ENCODE assay signal across 1 cellular context in the genomic region with DNA sequence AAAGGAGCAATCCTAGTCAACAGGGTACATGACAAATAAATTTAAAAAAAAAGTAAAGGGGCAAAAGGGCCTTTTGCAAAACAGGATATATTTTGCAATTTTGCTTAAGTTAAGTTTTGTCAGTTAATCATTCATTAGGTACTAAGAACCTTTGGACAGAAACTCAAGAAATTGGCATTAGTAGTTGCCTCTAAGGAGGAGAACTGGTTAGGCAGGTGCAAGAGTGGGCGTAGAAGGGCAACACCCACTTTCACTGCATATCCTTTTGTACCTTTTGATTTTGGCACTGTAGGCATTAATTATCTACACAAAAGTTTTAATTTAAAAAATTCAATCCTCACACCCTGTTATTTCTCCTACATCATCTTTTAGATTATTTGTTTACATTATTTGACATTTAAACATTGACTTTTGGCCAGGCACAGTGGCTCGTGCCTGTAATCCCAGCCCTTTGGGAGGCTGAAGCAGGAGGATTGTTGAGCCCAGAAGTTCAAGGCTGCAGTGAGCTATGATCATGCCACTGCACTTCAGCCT.
TF ChIP-seq lines count a peak whose summit lies in the region.

No MANE protein-coding gene starts in this region.

TF ChIP-seq in HepG2, 621 proteins besides CTCF, POLR2A, EP300 and RAD21 (continued from another document and continues in another):
- TF ChIP-seq, protein P1, sequence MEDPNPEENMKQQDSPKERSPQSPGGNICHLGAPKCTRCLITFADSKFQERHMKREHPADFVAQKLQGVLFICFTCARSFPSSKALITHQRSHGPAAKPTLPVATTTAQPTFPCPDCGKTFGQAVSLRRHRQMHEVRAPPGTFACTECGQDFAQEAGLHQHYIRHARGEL (CRISPR knock-in tag; IDR thresholded peaks at IDR 0.05) = no peak
- TF ChIP-seq ZSCAN30 (CRISPR knock-in tag; IDR thresholded peaks at IDR 0.05) = no peak
- TF ChIP-seq ATF7 (IDR thresholded peaks at IDR 0.05) = no peak
- no peak for TF ChIP-seq ATF7 (CRISPR knock-in tag; IDR thresholded peaks at IDR 0.05)
- TF ChIP-seq, protein P2, sequence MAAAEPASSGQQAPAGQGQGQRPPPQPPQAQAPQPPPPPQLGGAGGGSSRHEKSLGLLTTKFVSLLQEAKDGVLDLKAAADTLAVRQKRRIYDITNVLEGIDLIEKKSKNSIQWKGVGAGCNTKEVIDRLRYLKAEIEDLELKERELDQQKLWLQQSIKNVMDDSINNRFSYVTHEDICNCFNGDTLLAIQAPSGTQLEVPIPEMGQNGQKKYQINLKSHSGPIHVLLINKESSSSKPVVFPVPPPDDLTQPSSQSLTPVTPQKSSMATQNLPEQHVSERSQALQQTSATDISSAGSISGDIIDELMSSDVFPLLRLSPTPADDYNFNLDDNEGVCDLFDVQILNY (CRISPR knock-in tag; conservative IDR thresholded peaks at IDR 0.05) = no peak
- no peak for TF ChIP-seq ZNF607 (CRISPR knock-in tag; IDR thresholded peaks at IDR 0.05; ENCODE audit: borderline replicate concordance)
- TF ChIP-seq KLF13 (CRISPR knock-in tag; IDR thresholded peaks at IDR 0.05) = no peak
- TF ChIP-seq, protein P3, sequence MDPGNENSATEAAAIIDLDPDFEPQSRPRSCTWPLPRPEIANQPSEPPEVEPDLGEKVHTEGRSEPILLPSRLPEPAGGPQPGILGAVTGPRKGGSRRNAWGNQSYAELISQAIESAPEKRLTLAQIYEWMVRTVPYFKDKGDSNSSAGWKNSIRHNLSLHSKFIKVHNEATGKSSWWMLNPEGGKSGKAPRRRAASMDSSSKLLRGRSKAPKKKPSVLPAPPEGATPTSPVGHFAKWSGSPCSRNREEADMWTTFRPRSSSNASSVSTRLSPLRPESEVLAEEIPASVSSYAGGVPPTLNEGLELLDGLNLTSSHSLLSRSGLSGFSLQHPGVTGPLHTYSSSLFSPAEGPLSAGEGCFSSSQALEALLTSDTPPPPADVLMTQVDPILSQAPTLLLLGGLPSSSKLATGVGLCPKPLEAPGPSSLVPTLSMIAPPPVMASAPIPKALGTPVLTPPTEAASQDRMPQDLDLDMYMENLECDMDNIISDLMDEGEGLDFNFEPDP (CRISPR knock-in tag; conservative IDR thresholded peaks at IDR 0.05) = no peak
- peak; percentile 56 for TF ChIP-seq NCOA2 (CRISPR knock-in tag; IDR thresholded peaks at IDR 0.05)
- TF ChIP-seq SIX4 (CRISPR knock-in tag; IDR thresholded peaks at IDR 0.05) = no peak
- TF ChIP-seq HNRNPUL1 (IDR thresholded peaks at IDR 0.05; ENCODE audit: low read depth, low read length) = peak; percentile 72
- TF ChIP-seq ZBTB7B (CRISPR knock-in tag; IDR thresholded peaks at IDR 0.05) = 0 out of 2 replicates have a peak, but pooled peaks have one; percentile 41
- no peak for TF ChIP-seq ISX (CRISPR knock-in tag; conservative IDR thresholded peaks at IDR 0.05)
- no peak for TF ChIP-seq PLRG1 (conservative IDR thresholded peaks at IDR 0.05)
- TF ChIP-seq, protein P4, sequence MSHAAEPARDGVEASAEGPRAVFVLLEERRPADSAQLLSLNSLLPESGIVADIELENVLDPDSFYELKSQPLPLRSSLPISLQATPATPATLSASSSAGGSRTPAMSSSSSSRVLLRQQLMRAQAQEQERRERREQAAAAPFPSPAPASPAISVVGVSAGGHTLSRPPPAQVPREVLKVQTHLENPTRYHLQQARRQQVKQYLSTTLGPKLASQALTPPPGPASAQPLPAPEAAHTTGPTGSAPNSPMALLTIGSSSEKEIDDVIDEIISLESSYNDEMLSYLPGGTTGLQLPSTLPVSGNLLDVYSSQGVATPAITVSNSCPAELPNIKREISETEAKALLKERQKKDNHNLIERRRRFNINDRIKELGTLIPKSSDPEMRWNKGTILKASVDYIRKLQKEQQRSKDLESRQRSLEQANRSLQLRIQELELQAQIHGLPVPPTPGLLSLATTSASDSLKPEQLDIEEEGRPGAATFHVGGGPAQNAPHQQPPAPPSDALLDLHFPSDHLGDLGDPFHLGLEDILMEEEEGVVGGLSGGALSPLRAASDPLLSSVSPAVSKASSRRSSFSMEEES (CRISPR knock-in tag; IDR thresholded peaks at IDR 0.05) = no peak
- no peak for TF ChIP-seq ZNF292 (CRISPR knock-in tag; IDR thresholded peaks at IDR 0.05; ENCODE audit: borderline replicate concordance, low read depth)
- TF ChIP-seq, protein P5, sequence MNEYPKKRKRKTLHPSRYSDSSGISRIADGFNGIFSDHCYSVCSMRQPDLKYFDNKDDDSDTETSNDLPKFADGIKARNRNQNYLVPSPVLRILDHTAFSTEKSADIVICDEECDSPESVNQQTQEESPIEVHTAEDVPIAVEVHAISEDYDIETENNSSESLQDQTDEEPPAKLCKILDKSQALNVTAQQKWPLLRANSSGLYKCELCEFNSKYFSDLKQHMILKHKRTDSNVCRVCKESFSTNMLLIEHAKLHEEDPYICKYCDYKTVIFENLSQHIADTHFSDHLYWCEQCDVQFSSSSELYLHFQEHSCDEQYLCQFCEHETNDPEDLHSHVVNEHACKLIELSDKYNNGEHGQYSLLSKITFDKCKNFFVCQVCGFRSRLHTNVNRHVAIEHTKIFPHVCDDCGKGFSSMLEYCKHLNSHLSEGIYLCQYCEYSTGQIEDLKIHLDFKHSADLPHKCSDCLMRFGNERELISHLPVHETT (CRISPR knock-in tag; conservative IDR thresholded peaks at IDR 0.05) = no peak
- TF ChIP-seq HDAC6 (IDR thresholded peaks at IDR 0.05; ENCODE audit: low read depth, low read length) = no peak
- TF ChIP-seq RELA (CRISPR knock-in tag; IDR thresholded peaks at IDR 0.05) = no peak
- TF ChIP-seq ZNF772 (CRISPR knock-in tag; IDR thresholded peaks at IDR 0.05) = no peak
- TF ChIP-seq TBX2 (CRISPR knock-in tag; IDR thresholded peaks at IDR 0.05; ENCODE audit: borderline replicate concordance) = peak; percentile 58; the same call in 1 of the 2 replicates
- TF ChIP-seq MXD4 (CRISPR knock-in tag; IDR thresholded peaks at IDR 0.05) = no peak
- TF ChIP-seq, protein P6, sequence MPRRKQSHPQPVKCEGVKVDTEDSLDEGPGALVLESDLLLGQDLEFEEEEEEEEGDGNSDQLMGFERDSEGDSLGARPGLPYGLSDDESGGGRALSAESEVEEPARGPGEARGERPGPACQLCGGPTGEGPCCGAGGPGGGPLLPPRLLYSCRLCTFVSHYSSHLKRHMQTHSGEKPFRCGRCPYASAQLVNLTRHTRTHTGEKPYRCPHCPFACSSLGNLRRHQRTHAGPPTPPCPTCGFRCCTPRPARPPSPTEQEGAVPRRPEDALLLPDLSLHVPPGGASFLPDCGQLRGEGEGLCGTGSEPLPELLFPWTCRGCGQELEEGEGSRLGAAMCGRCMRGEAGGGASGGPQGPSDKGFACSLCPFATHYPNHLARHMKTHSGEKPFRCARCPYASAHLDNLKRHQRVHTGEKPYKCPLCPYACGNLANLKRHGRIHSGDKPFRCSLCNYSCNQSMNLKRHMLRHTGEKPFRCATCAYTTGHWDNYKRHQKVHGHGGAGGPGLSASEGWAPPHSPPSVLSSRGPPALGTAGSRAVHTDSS (CRISPR knock-in tag; conservative IDR thresholded peaks at IDR 0.05) = no peak
- TF ChIP-seq ZNF333 (CRISPR knock-in tag; IDR thresholded peaks at IDR 0.05; ENCODE audit: borderline replicate concordance) = no peak
- TF ChIP-seq, protein P7, sequence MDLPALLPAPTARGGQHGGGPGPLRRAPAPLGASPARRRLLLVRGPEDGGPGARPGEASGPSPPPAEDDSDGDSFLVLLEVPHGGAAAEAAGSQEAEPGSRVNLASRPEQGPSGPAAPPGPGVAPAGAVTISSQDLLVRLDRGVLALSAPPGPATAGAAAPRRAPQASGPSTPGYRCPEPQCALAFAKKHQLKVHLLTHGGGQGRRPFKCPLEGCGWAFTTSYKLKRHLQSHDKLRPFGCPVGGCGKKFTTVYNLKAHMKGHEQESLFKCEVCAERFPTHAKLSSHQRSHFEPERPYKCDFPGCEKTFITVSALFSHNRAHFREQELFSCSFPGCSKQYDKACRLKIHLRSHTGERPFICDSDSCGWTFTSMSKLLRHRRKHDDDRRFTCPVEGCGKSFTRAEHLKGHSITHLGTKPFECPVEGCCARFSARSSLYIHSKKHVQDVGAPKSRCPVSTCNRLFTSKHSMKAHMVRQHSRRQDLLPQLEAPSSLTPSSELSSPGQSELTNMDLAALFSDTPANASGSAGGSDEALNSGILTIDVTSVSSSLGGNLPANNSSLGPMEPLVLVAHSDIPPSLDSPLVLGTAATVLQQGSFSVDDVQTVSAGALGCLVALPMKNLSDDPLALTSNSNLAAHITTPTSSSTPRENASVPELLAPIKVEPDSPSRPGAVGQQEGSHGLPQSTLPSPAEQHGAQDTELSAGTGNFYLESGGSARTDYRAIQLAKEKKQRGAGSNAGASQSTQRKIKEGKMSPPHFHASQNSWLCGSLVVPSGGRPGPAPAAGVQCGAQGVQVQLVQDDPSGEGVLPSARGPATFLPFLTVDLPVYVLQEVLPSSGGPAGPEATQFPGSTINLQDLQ (CRISPR knock-in tag; IDR thresholded peaks at IDR 0.05) = no peak
- no peak for TF ChIP-seq MZF1 (CRISPR knock-in tag; IDR thresholded peaks at IDR 0.05; ENCODE audit: borderline replicate concordance)
- TF ChIP-seq PHB2 (IDR thresholded peaks at IDR 0.05; ENCODE audit: partially characterized antibody) = no peak
- TF ChIP-seq, protein P8, sequence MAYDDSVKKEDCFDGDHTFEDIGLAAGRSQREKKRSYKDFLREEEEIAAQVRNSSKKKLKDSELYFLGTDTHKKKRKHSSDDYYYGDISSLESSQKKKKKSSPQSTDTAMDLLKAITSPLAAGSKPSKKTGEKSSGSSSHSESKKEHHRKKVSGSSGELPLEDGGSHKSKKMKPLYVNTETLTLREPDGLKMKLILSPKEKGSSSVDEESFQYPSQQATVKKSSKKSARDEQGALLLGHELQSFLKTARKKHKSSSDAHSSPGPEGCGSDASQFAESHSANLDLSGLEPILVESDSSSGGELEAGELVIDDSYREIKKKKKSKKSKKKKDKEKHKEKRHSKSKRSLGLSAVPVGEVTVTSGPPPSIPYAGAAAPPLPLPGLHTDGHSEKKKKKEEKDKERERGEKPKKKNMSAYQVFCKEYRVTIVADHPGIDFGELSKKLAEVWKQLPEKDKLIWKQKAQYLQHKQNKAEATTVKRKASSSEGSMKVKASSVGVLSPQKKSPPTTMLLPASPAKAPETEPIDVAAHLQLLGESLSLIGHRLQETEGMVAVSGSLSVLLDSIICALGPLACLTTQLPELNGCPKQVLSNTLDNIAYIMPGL (CRISPR knock-in tag; IDR thresholded peaks at IDR 0.05; ENCODE audit: borderline replicate concordance in 1 of 2, low read depth in 1 of 2) = no peak
- TF ChIP-seq KLF16 (CRISPR knock-in tag; IDR thresholded peaks at IDR 0.05) = peak in 1 of 2 experiments; percentile 49; a peak in 1 of 4 replicates
- TF ChIP-seq POGZ (CRISPR knock-in tag; IDR thresholded peaks at IDR 0.05) = peak; percentile 65
- TF ChIP-seq CHD4 (IDR thresholded peaks at IDR 0.05; ENCODE audit: borderline replicate concordance, low read length) = no peak
- TF ChIP-seq, protein P9, sequence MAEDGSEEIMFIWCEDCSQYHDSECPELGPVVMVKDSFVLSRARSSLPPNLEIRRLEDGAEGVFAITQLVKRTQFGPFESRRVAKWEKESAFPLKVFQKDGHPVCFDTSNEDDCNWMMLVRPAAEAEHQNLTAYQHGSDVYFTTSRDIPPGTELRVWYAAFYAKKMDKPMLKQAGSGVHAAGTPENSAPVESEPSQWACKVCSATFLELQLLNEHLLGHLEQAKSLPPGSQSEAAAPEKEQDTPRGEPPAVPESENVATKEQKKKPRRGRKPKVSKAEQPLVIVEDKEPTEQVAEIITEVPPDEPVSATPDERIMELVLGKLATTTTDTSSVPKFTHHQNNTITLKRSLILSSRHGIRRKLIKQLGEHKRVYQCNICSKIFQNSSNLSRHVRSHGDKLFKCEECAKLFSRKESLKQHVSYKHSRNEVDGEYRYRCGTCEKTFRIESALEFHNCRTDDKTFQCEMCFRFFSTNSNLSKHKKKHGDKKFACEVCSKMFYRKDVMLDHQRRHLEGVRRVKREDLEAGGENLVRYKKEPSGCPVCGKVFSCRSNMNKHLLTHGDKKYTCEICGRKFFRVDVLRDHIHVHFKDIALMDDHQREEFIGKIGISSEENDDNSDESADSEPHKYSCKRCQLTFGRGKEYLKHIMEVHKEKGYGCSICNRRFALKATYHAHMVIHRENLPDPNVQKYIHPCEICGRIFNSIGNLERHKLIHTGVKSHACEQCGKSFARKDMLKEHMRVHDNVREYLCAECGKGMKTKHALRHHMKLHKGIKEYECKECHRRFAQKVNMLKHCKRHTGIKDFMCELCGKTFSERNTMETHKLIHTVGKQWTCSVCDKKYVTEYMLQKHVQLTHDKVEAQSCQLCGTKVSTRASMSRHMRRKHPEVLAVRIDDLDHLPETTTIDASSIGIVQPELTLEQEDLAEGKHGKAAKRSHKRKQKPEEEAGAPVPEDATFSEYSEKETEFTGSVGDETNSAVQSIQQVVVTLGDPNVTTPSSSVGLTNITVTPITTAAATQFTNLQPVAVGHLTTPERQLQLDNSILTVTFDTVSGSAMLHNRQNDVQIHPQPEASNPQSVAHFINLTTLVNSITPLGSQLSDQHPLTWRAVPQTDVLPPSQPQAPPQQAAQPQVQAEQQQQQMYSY (CRISPR knock-in tag; IDR thresholded peaks at IDR 0.05) = no peak
- no peak for TF ChIP-seq RFX1 (IDR thresholded peaks at IDR 0.05)
- TF ChIP-seq ZNF766 (CRISPR knock-in tag; IDR thresholded peaks at IDR 0.05; ENCODE audit: borderline replicate concordance) = no peak
- TF ChIP-seq ZNF713 (CRISPR knock-in tag; IDR thresholded peaks at IDR 0.05) = no peak
- TF ChIP-seq ZNF816 (CRISPR knock-in tag; IDR thresholded peaks at IDR 0.05; ENCODE audit: borderline replicate concordance) = no peak
- TF ChIP-seq, protein P10, sequence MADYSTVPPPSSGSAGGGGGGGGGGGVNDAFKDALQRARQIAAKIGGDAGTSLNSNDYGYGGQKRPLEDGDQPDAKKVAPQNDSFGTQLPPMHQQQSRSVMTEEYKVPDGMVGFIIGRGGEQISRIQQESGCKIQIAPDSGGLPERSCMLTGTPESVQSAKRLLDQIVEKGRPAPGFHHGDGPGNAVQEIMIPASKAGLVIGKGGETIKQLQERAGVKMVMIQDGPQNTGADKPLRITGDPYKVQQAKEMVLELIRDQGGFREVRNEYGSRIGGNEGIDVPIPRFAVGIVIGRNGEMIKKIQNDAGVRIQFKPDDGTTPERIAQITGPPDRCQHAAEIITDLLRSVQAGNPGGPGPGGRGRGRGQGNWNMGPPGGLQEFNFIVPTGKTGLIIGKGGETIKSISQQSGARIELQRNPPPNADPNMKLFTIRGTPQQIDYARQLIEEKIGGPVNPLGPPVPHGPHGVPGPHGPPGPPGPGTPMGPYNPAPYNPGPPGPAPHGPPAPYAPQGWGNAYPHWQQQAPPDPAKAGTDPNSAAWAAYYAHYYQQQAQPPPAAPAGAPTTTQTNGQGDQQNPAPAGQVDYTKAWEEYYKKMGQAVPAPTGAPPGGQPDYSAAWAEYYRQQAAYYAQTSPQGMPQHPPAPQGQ (CRISPR knock-in tag; IDR thresholded peaks at IDR 0.05; ENCODE audit: borderline replicate concordance) = no peak
- no peak for TF ChIP-seq ZNF605 (CRISPR knock-in tag; IDR thresholded peaks at IDR 0.05)
- no peak for TF ChIP-seq ZNF235 (CRISPR knock-in tag; IDR thresholded peaks at IDR 0.05; ENCODE audit: borderline replicate concordance)
- no peak for TF ChIP-seq ZNF282 (IDR thresholded peaks at IDR 0.05; ENCODE audit: partially characterized antibody)
- no peak for TF ChIP-seq ZNF878 (CRISPR knock-in tag; IDR thresholded peaks at IDR 0.05)
- TF ChIP-seq ZNF33A (CRISPR knock-in tag; IDR thresholded peaks at IDR 0.05; ENCODE audit: borderline replicate concordance) = no peak
- 0 out of 2 replicates have a peak, but pooled peaks have one; percentile 30 for TF ChIP-seq KAT8 (CRISPR knock-in tag; IDR thresholded peaks at IDR 0.05)
- no peak for TF ChIP-seq IKZF1 (IDR thresholded peaks at IDR 0.05)
- TF ChIP-seq NCOA5 (CRISPR knock-in tag; IDR thresholded peaks at IDR 0.05) = no peak
